In genomic region chr10:22058195-22058594, GRCh38 we compare ENCODE assay signal across 13 cellular contexts. TPM values are rescaled to one million over a fixed set of nuclear protein-coding genes. Genes with fewer than 3 reads are reported as not detected.
DNase-seq lines count a peak whose midpoint lies in the region; ATAC-seq and TF ChIP-seq lines count a peak whose summit lies in the region.
"Had no signal": no experiment of that assay in that cellular context is flagged by ENCODE, and none has a peak within 500 bp of the region (broad histone marks: within the 10 kb centered on the region; RNA-seq: fewer than 3 reads in every experiment).

No MANE protein-coding gene starts in this region.

- intact Hi-C loops in PC-3 (cut with micrococcal nuclease), result no loop called here
- intact Hi-C loops in esophagus squamous epithelium (cut with DNase I), result no loop called here

- no peaks in the 10 kb centered on the region for H4K20me1 ChIP-seq in PC-3 (ENCODE audit: low read length)

- no peaks in the 10 kb centered on the region for H3K79me2 ChIP-seq in PC-3 (ENCODE audit: low read length)

- H3K4me1 ChIP-seq in PC-3 (ENCODE audit: insufficient read depth, low read length) (peaks cover 13% of the 10 kb centered on the region), esophagus squamous epithelium (no peaks in the 10 kb centered on the region)
- H3K4me1 ChIP-seq: HAP-1 had no signal

- peak; percentile 47 for DNase-seq in PC-3
- DNase-seq in brain microvascular endothelial cell, result peak; percentile 11
- DNase-seq in fibroblast of villous mesenchyme (ENCODE audit: low read depth), result peak; percentile 67
- DNase-seq in non-pigmented ciliary epithelial cell (ENCODE audit: low read depth), result peak; percentile 18
- no peak for DNase-seq in esophagus squamous epithelium (lab: John Stamatoyannopoulos, UW)
- DNase-seq in EL, result no peak
- no peak for DNase-seq in NCI-H2171 treated with DMSO at 0.1 percent for 48 hours (lab: John Stamatoyannopoulos, UW)
- DNase-seq: CD8-positive, alpha-beta T cell; COR-L47; DMS153; DND-41; GF-D8 had no signal

- ATAC-seq in PC-3, result peak; percentile 62
- ATAC-seq: CD8-positive, alpha-beta T cell had no signal

- TF ChIP-seq POLR2A in esophagus squamous epithelium (IDR thresholded peaks at IDR 0.05), result no peak

- H3K27me3 ChIP-seq in PC-3 (ENCODE audit: low read length) (no peaks in the 10 kb centered on the region), brain microvascular endothelial cell (replicated peaks) (no peaks in the 10 kb centered on the region), esophagus squamous epithelium (no peaks in the 10 kb centered on the region)

- peak overlapping the region; percentile 59 for H3K4me2 ChIP-seq in PC-3 (ENCODE audit: low read length)

- no peaks in the 10 kb centered on the region for H3K9me3 ChIP-seq in PC-3 (ENCODE audit: low read length)
- H3K9me3 ChIP-seq in esophagus squamous epithelium, result no peaks in the 10 kb centered on the region
- H3K9me3 ChIP-seq: HAP-1 had no signal

- BruUV-seq in PC-3 (replicated peaks; lab: Mats Ljungman, UMichigan), result no TSS peak

- no peaks in the 10 kb centered on the region for H3K9me2 ChIP-seq in PC-3 (replicated peaks; ENCODE audit: low read length)

- TF ChIP-seq CTCF in PC-3 (conservative IDR thresholded peaks at IDR 0.05; ENCODE audit: low read depth, low read length) (no peak), brain microvascular endothelial cell (IDR thresholded peaks at IDR 0.05; ENCODE audit: low read depth, low read length, missing control alignments) (no peak), fibroblast of villous mesenchyme (IDR thresholded peaks at IDR 0.05; ENCODE audit: insufficient read depth, low read depth, low read length) (no peak), esophagus squamous epithelium (IDR thresholded peaks at IDR 0.05) (no peak)

- H3K9ac ChIP-seq in PC-3 (ENCODE audit: low read length), result no peak overlapping the region

- CTCF ChIA-PET in PC-3 (lab: Charles Lee), result no interaction called here

- H3K27ac ChIP-seq in PC-3 (ENCODE audit: low read length), result no peak overlapping the region
- no peak overlapping the region for H3K27ac ChIP-seq in brain microvascular endothelial cell
- H3K27ac ChIP-seq in esophagus squamous epithelium, result no peak overlapping the region

- H3K4me3 ChIP-seq in PC-3 (ENCODE audit: low read length), result no peak overlapping the region
- H3K4me3 ChIP-seq in brain microvascular endothelial cell (ENCODE audit: low read depth, low read length), result no peak overlapping the region
- no peak overlapping the region for H3K4me3 ChIP-seq in fibroblast of villous mesenchyme (ENCODE audit: low read depth, low read length)
- H3K4me3 ChIP-seq in esophagus squamous epithelium, result no peak overlapping the region
- H3K4me3 ChIP-seq: HAP-1 had no signal

- WGBS in esophagus squamous epithelium, 2 donors, result 34 to 42% methylated on average over 2 of the region's 2 CpGs

- H3K36me3 ChIP-seq in PC-3 (ENCODE audit: low read depth, low read length) (no peaks in the 10 kb centered on the region), brain microvascular endothelial cell (replicated peaks) (no peaks in the 10 kb centered on the region), esophagus squamous epithelium (no peaks in the 10 kb centered on the region)
- H3K36me3 ChIP-seq: HAP-1 had no signal

- H2AFZ ChIP-seq in PC-3 (ENCODE audit: low read length), result no peak overlapping the region

- no peaks in the 10 kb centered on the region for H3F3A ChIP-seq in PC-3 (ENCODE audit: low read length, unreplicated experiment)

- POLR2A ChIA-PET in PC-3 (lab: Charles Lee; ENCODE audit: unreplicated experiment), result no interaction called here

- in situ Hi-C loops in brain microvascular endothelial cell (cut with HindIII; ENCODE audit: low pct_ligation_motif_present, low sequenced_read_pairs), result no loop called here

RNA-seq across cellular contexts. Expression of gene DNAJC1, which starts 54.7 kb away (rescaled TPM):
- 46.4 and 53.4 TPM in 2 replicates for total RNA-seq in PC-3 (2014; rRNA removed)
- total RNA-seq in fibroblast of villous mesenchyme, result 36.7 and 53.5 TPM in 2 replicates
- 10 to 100 TPM; 36.1 to 84.8 (median 43.6) TPM for total RNA-seq in esophagus squamous epithelium

Comparison
In these comparisons a context has a peak if more than half of its experiments do, and no peak if none do; other contexts are left out.
1. DNase-seq: peak in PC-3 (single experiment), brain microvascular endothelial cell (single experiment), fibroblast of villous mesenchyme (single experiment) and non-pigmented ciliary epithelial cell (single experiment); none in esophagus squamous epithelium (single experiment), EL (single experiment) and NCI-H2171 treated with DMSO at 0.1 percent for 48 hours (single experiment).